In genomic region chr1:15786581-15786980, GRCh38 we compare ENCODE assay signal across 1 cellular context.
TF ChIP-seq lines count a peak whose summit lies in the region.

No MANE protein-coding gene starts in this region.

TF ChIP-seq in HCT116, 20 proteins besides CTCF, POLR2A, EP300 and RAD21:
- no peak for TF ChIP-seq ATF3 (IDR thresholded peaks at IDR 0.05)
- TF ChIP-seq SP1 (IDR thresholded peaks at IDR 0.05; ENCODE audit: low read depth) = 0 out of 2 replicates have a peak, but pooled peaks have one; percentile 27
